9 cellular contexts compared by ENCODE assay signal in genomic region chr1:244319283-244320132, GRCh38.
DNase-seq lines count a peak whose midpoint lies in the region; ATAC-seq, FAIRE-seq and TF ChIP-seq lines count a peak whose summit lies in the region.
"Had no signal": no experiment of that assay in that cellular context is flagged by ENCODE, and none has a peak within 500 bp of the region (broad histone marks: within the 10 kb centered on the region; RNA-seq: fewer than 3 reads in every experiment).

No MANE protein-coding gene starts in this region.

- H4K20me1 ChIP-seq in smooth muscle cell (ENCODE audit: low read depth): no peaks in the 10 kb centered on the region

- no peaks in the 10 kb centered on the region for H3K79me2 ChIP-seq in smooth muscle cell (ENCODE audit: low read depth)

- TF ChIP-seq CTCF in AG10803 (conservative IDR thresholded peaks at IDR 0.05; ENCODE audit: low read length): no peak
- no peak for TF ChIP-seq CTCF in smooth muscle cell (IDR thresholded peaks at IDR 0.05; ENCODE audit: borderline replicate concordance, insufficient read depth, poor library complexity, severe bottlenecking)

- H3K9me3 ChIP-seq in smooth muscle cell (replicated peaks; ENCODE audit: low read depth): no peaks in the 10 kb centered on the region

- H3K27ac ChIP-seq in smooth muscle cell (ENCODE audit: low read depth): peak overlapping the region; percentile 51

- no peak for FAIRE-seq in frontal cortex (lab: Jason Lieb, UNC)

- H3K9ac ChIP-seq in smooth muscle cell (ENCODE audit: low read depth): no peak overlapping the region

- H3K4me1 ChIP-seq in smooth muscle cell (ENCODE audit: low read depth): peaks cover 3% of the 10 kb centered on the region

- no peak overlapping the region for H3K4me2 ChIP-seq in smooth muscle cell

- DNase-seq in AG10803 (ENCODE audit: low read depth) (peak; percentile 90), SKM-1 treated with dmso at 0.1 percent for 144 hours (lab: John Stamatoyannopoulos, UW; ENCODE audit: unreplicated experiment) (peak; percentile 100), ecto neural progenitor cell (ENCODE audit: low spot score) (peak; percentile 3), smooth muscle cell (lab: John Stamatoyannopoulos, UW; ENCODE audit: unreplicated experiment) (no peak), frontal cortex (ENCODE audit: low spot score in 2 of 2) (no peak), NCI-H69 (lab: John Stamatoyannopoulos, UW) (no peak)
- DNase-seq: heart right ventricle had no signal

- WGBS in smooth muscle cell (ENCODE audit: low lambda C conversion rate): 76% methylated on average over 9 of the region's 9 CpGs

- H3K4me3 ChIP-seq in AG10803 (ENCODE audit: low read length) (no peak overlapping the region), smooth muscle cell (no peak overlapping the region)

- ATAC-seq in GM18909 (IDR thresholded peaks at IDR 0.05; ENCODE audit: poor library complexity, unreplicated experiment) (peak; percentile 79), HG03066 (IDR thresholded peaks at IDR 0.05; ENCODE audit: low read depth, unreplicated experiment) (peak; percentile 70)

- H3F3A ChIP-seq in smooth muscle cell (ENCODE audit: low read depth): peaks cover 8% of the 10 kb centered on the region

- no peaks in the 10 kb centered on the region for H3K36me3 ChIP-seq in smooth muscle cell (ENCODE audit: low read depth)
- H3K36me3 ChIP-seq: heart right ventricle had no signal

- H3K27me3 ChIP-seq in smooth muscle cell (ENCODE audit: low read depth): no peaks in the 10 kb centered on the region
- H3K27me3 ChIP-seq: heart right ventricle had no signal

- peak overlapping the region; percentile 82 for H2AFZ ChIP-seq in smooth muscle cell (ENCODE audit: low read depth)

Comparison
In these comparisons a context has a peak if more than half of its experiments do, and no peak if none do; other contexts are left out.
1. DNase-seq: peak in AG10803 (single experiment), SKM-1 treated with dmso at 0.1 percent for 144 hours (single experiment) and ecto neural progenitor cell (single experiment); none in smooth muscle cell (single experiment), frontal cortex (0 of 2) and NCI-H69 (single experiment).